ENCODE assay signal across 9 cellular contexts in the genomic region with DNA sequence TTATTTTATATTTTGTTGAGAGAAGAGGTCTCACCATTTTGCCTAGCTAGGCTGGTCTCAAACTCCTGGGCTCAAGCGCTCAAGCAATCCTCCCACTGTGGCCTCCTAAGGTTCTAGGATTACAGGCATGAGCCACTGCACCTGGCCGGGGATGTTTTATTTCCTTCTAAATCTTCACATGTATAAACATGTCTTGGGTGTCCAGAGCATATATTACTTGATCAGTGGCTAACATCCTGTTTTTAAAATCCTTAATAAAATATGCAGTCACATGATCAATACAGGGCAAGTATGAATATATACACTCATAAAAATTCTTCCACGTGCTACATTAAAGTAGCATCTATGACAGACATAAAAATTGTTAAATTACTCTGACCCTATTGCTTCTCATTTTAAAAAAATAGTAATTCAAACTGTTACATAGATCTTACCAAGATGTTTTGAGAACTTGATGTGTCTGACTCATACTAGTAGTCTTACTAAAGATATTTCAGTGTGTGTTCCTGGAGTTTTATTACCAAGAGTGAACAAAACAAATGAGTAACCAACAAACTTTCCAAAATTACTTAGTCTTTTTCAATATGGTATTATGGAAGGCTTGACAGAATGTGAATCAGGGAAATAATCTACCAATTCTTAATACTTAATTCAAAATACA.
DNase-seq lines count a peak whose midpoint lies in the region; ATAC-seq, FAIRE-seq and TF ChIP-seq lines count a peak whose summit lies in the region.
"Had no signal": no experiment of that assay in that cellular context is flagged by ENCODE, and none has a peak within 500 bp of the region (broad histone marks: within the 10 kb centered on the region; RNA-seq: fewer than 3 reads in every experiment).

No MANE protein-coding gene starts in this region.

- no peaks in the 10 kb centered on the region for H3K27me3 Mint-ChIP-seq in T-helper 1 cell treated with Interleukin-12 subunit alpha and Interleukin-12 subunit beta and Interleukin-4 antibody, amounts not matched to agents 30 μg/mL and 1 μg/mL, for 36 hours (ENCODE audit: low read depth)

- no peak overlapping the region for H3K4me3 Mint-ChIP-seq in T-helper 1 cell treated with Interleukin-12 subunit alpha and Interleukin-12 subunit beta and Interleukin-4 antibody, amounts not matched to agents 30 μg/mL and 1 μg/mL, for 36 hours

- no peaks in the 10 kb centered on the region for H3K36me3 ChIP-seq in gastrocnemius medialis

- no peaks in the 10 kb centered on the region for H3K27me3 ChIP-seq in gastrocnemius medialis

- peak overlapping the region; percentile 4 to 65 (median 57) for H3K27ac ChIP-seq in gastrocnemius medialis

- no peak for TF ChIP-seq CTCF in gastrocnemius medialis (IDR thresholded peaks at IDR 0.05 in 4 of 5, conservative IDR thresholded peaks at IDR 0.05 in 1 of 5)

- ATAC-seq in gastrocnemius medialis (peak; percentile 79 to 95), GM21529 (IDR thresholded peaks at IDR 0.05; ENCODE audit: unreplicated experiment) (no peak)

- H3K9me3 Mint-ChIP-seq in T-helper 1 cell treated with Interleukin-12 subunit alpha and Interleukin-12 subunit beta and Interleukin-4 antibody, amounts not matched to agents 30 μg/mL and 1 μg/mL, for 36 hours = peaks cover 11% of the 10 kb centered on the region

- H3K4me1 Mint-ChIP-seq in T-helper 1 cell treated with Interleukin-12 subunit alpha and Interleukin-12 subunit beta and Interleukin-4 antibody, amounts not matched to agents 30 μg/mL and 1 μg/mL, for 36 hours (ENCODE audit: low read depth) = peaks cover 42% of the 10 kb centered on the region

- H3K4me3 ChIP-seq in gastrocnemius medialis = no peak overlapping the region

- DNase-seq in GM18507 (ENCODE audit: extremely low spot score, insufficient read length, low read depth) (no peak), fibroblast of gingiva (ENCODE audit: low read depth) (peak; percentile 64), gastrocnemius medialis (no peak), NK-92 (lab: John Stamatoyannopoulos, UW; ENCODE audit: unreplicated experiment) (no peak), NCI-H2171 (lab: John Stamatoyannopoulos, UW) (no peak)
- no peak for DNase-seq in stimulated activated CD4-positive, alpha-beta T cell treated with anti-CD3 and anti-CD28 coated beads, Interleukin-4, amount 100 ng/mL, for 4 hours
- DNase-seq: NCI-H1694 had no signal

- H3K27ac Mint-ChIP-seq in T-helper 1 cell treated with Interleukin-12 subunit alpha and Interleukin-12 subunit beta and Interleukin-4 antibody, amounts not matched to agents 30 μg/mL and 1 μg/mL, for 36 hours = peak overlapping the region; percentile 55

- intact Hi-C loops in gastrocnemius medialis (cut with DNase I; ENCODE audit: low total_unique reads) = no loop called here

- in situ Hi-C loops in gastrocnemius medialis (cut with MboI; ENCODE audit: low sequenced_read_pairs in 4 of 4) = no loop called here

- peaks cover 9 to 11% of the 10 kb centered on the region in 2 donors for H3K4me1 ChIP-seq in gastrocnemius medialis

- peaks cover 35% of the 10 kb centered on the region for H3K36me3 Mint-ChIP-seq in T-helper 1 cell treated with Interleukin-12 subunit alpha and Interleukin-12 subunit beta and Interleukin-4 antibody, amounts not matched to agents 30 μg/mL and 1 μg/mL, for 36 hours (ENCODE audit: low read depth)

- FAIRE-seq in GM18507 (lab: Jason Lieb, UNC) = peak; percentile 26

- no peak for TF ChIP-seq POLR2A in gastrocnemius medialis (IDR thresholded peaks at IDR 0.05)

- no peaks in the 10 kb centered on the region for H3K9me3 ChIP-seq in gastrocnemius medialis
